Comparison of ENCODE assay signal across 10 cellular contexts in the genomic region with DNA sequence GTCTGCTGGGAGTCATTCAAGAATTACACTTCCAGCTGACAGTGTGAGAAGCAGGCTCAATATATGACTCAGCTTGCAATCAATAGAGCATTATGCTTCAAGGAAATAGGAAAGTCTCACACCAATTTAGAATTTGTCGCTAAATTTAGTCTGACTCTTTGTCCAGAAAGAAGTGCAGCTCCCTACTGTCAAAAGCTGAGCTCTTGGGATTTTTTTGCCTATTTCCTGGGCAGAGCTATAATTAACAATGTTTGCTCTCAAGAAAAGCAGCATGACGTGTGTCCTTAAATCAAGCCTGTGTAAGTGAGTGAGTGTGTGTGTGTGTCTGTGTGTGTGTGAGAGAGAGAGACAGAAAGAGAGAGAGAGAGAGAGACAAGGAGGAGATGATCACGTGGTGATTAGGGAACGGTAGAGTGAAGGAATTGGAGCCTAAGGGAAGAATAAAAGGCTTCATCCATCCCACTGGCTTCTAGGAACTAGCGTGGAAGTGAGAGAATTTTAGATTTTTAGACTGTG. TPM values are rescaled to one million over a fixed set of nuclear protein-coding genes. Genes with fewer than 3 reads are reported as not detected.
DNase-seq lines count a peak whose midpoint lies in the region; ATAC-seq and TF ChIP-seq lines count a peak whose summit lies in the region.
"Had no signal": no experiment of that assay in that cellular context is flagged by ENCODE, and none has a peak within 500 bp of the region (broad histone marks: within the 10 kb centered on the region; RNA-seq: fewer than 3 reads in every experiment).

No MANE protein-coding gene starts in this region.

- H3K4me1 ChIP-seq in mesenchymal stem cell (ENCODE audit: control insufficient read depth, insufficient read depth, low read depth, low read length) (peaks cover 1% of the 10 kb centered on the region), spleen (no peaks in the 10 kb centered on the region)

- TF ChIP-seq CTCF in MCF 10A (IDR thresholded peaks at IDR 0.05; ENCODE audit: unreplicated experiment) (no peak), spleen (IDR thresholded peaks at IDR 0.05 in 8 of 11, conservative IDR thresholded peaks at IDR 0.05 in 3 of 11) (no peak)
- TF ChIP-seq CTCF in activated CD8-positive, alpha-beta T cell treated with anti-CD3 and anti-CD28 coated beads for 36 hours (IDR thresholded peaks at IDR 0.05), result no peak

- no peaks in the 10 kb centered on the region for H3K9me3 Mint-ChIP-seq in MCF 10A (ENCODE audit: unreplicated experiment)
- H3K9me3 Mint-ChIP-seq in activated CD4-positive, alpha-beta T cell treated with anti-CD3 and anti-CD28 coated beads for 36 hours (ENCODE audit: low read depth), result no peaks in the 10 kb centered on the region
- H3K9me3 Mint-ChIP-seq in activated CD8-positive, alpha-beta T cell treated with anti-CD3 and anti-CD28 coated beads for 36 hours, result no peaks in the 10 kb centered on the region
- H3K9me3 Mint-ChIP-seq: activated B cell treated with CpG ODN at 0.5 μM for 24 hours had no signal

- no peaks in the 10 kb centered on the region for H3K36me3 Mint-ChIP-seq in MCF 10A (ENCODE audit: insufficient read depth, unreplicated experiment)
- no peaks in the 10 kb centered on the region for H3K36me3 Mint-ChIP-seq in activated CD4-positive, alpha-beta T cell treated with anti-CD3 and anti-CD28 coated beads for 36 hours (ENCODE audit: low read depth)
- no peaks in the 10 kb centered on the region for H3K36me3 Mint-ChIP-seq in activated CD8-positive, alpha-beta T cell treated with anti-CD3 and anti-CD28 coated beads for 36 hours (ENCODE audit: low read depth)

- H2BK12ac ChIP-seq in mesenchymal stem cell (ENCODE audit: low read length in 2 of 2), result peak overlapping the region in 1 of 2 experiments; percentile 42

- no peak overlapping the region for H3K4ac ChIP-seq in mesenchymal stem cell (ENCODE audit: low read depth in 1 of 2, low read length in 2 of 2)

- TF ChIP-seq POLR2A in spleen (IDR thresholded peaks at IDR 0.05), result no peak

- H2AFZ ChIP-seq in mesenchymal stem cell (ENCODE audit: low read depth, low read length), result peak overlapping the region; percentile 2

- H3K9ac ChIP-seq in mesenchymal stem cell (ENCODE audit: low read length), result no peak overlapping the region

- H2BK15ac ChIP-seq in mesenchymal stem cell (ENCODE audit: low read depth, poor library complexity, severe bottlenecking), result no peak overlapping the region

- peak overlapping the region; percentile 15 for H3K27ac Mint-ChIP-seq in MCF 10A (ENCODE audit: low read depth, unreplicated experiment)
- H3K27ac Mint-ChIP-seq in activated CD4-positive, alpha-beta T cell treated with anti-CD3 and anti-CD28 coated beads for 36 hours, result no peak overlapping the region
- H3K27ac Mint-ChIP-seq in activated CD8-positive, alpha-beta T cell treated with anti-CD3 and anti-CD28 coated beads for 36 hours, result no peak overlapping the region
- H3K27ac Mint-ChIP-seq: activated B cell treated with CpG ODN at 0.5 μM for 24 hours had no signal

- H3K79me1 ChIP-seq in mesenchymal stem cell (replicated peaks; ENCODE audit: low read length, poor library complexity, severe bottlenecking), result no peaks in the 10 kb centered on the region

- H3K4me3 Mint-ChIP-seq in MCF 10A (ENCODE audit: unreplicated experiment), result no peak overlapping the region
- no peak overlapping the region for H3K4me3 Mint-ChIP-seq in activated CD4-positive, alpha-beta T cell treated with anti-CD3 and anti-CD28 coated beads for 36 hours
- no peak overlapping the region for H3K4me3 Mint-ChIP-seq in activated CD8-positive, alpha-beta T cell treated with anti-CD3 and anti-CD28 coated beads for 36 hours
- H3K4me3 Mint-ChIP-seq: activated B cell treated with CpG ODN at 0.5 μM for 24 hours had no signal

- CTCF ChIA-PET in MCF 10A (lab: Yijun Ruan, JAX), result interaction anchor here (1.0 to 1.3 kb wide), 2 partner anchors 20 to 25 kb away, joined by 4 to 5 read pairs; no protein-coding TSS in a partner anchor
- CTCF ChIA-PET in activated CD4-positive, alpha-beta T cell treated with anti-CD3 and anti-CD28 coated beads for 36 hours (lab: Charles Lee), result interaction anchor here (0.6 kb wide), 1 partner anchor 49 kb away, joined by 4 read pairs; no protein-coding TSS in a partner anchor
- CTCF ChIA-PET in activated CD8-positive, alpha-beta T cell treated with anti-CD3 and anti-CD28 coated beads for 36 hours (lab: Charles Lee), result interaction anchor here (0.9 to 1.2 kb wide), 2 partner anchors 9 to 212 kb away, joined by 3 to 5 read pairs; no protein-coding TSS in a partner anchor

- no peak overlapping the region for H3K4me3 ChIP-seq in mesenchymal stem cell (ENCODE audit: insufficient read depth in 1 of 2, low read depth in 1 of 2, low read length in 2 of 2)
- H3K4me3 ChIP-seq in spleen, result no peak overlapping the region
- H3K4me3 ChIP-seq: esophagus squamous epithelium had no signal

- POLR2A ChIA-PET in MCF 10A (lab: Yijun Ruan, JAX), result interaction anchor here (0.6 to 1.6 kb wide), 2 partner anchors 50 to 447 kb away, joined by 4 to 6 read pairs; partner anchors contain the start of gene STAG1
- POLR2A ChIA-PET in activated CD4-positive, alpha-beta T cell treated with anti-CD3 and anti-CD28 coated beads for 36 hours (lab: Charles Lee), result no interaction called here
- POLR2A ChIA-PET in activated CD8-positive, alpha-beta T cell treated with anti-CD3 and anti-CD28 coated beads for 36 hours (lab: Charles Lee), result no interaction called here

- no peak overlapping the region for H3K23ac ChIP-seq in mesenchymal stem cell (ENCODE audit: low read length in 2 of 2)

- H3K27me3 ChIP-seq in mesenchymal stem cell (ENCODE audit: control insufficient read depth in 1 of 2, insufficient read depth in 1 of 2, low read length in 2 of 2) (no peaks in the 10 kb centered on the region), spleen (replicated peaks in 1 of 7) (no peaks in the 10 kb centered on the region)
- H3K27me3 ChIP-seq: esophagus squamous epithelium had no signal

- peaks cover 6% of the 10 kb centered on the region for H3K4me1 Mint-ChIP-seq in MCF 10A (ENCODE audit: insufficient read depth, unreplicated experiment)
- peaks cover 3% of the 10 kb centered on the region for H3K4me1 Mint-ChIP-seq in activated CD4-positive, alpha-beta T cell treated with anti-CD3 and anti-CD28 coated beads for 36 hours
- peaks cover 3% of the 10 kb centered on the region for H3K4me1 Mint-ChIP-seq in activated CD8-positive, alpha-beta T cell treated with anti-CD3 and anti-CD28 coated beads for 36 hours (ENCODE audit: low read depth)
- H3K4me1 Mint-ChIP-seq: activated B cell treated with CpG ODN at 0.5 μM for 24 hours had no signal

- no peak overlapping the region for H3K14ac ChIP-seq in mesenchymal stem cell (ENCODE audit: low read length in 2 of 2)

- no peak overlapping the region for H2AK5ac ChIP-seq in mesenchymal stem cell (ENCODE audit: low read length, severe bottlenecking)

- no peak overlapping the region for H3K4me2 ChIP-seq in mesenchymal stem cell (ENCODE audit: low read length, poor library complexity, severe bottlenecking)

- intact Hi-C loops in MCF 10A (cut with micrococcal nuclease) (no loop called here), spleen (cut with DNase I; ENCODE audit: low total_unique reads) (no loop called here)
- intact Hi-C loops in activated CD4-positive, alpha-beta T cell treated with anti-CD3 and anti-CD28 coated beads for 36 hours (cut with DNase I, micrococcal nuclease), result no loop called here
- intact Hi-C loops in activated CD8-positive, alpha-beta T cell treated with anti-CD3 and anti-CD28 coated beads for 36 hours (cut with micrococcal nuclease), result no loop called here

- H2BK120ac ChIP-seq in mesenchymal stem cell (ENCODE audit: low read depth, low read length), result no peak overlapping the region

- H3K18ac ChIP-seq in mesenchymal stem cell (ENCODE audit: low read depth in 1 of 2, low read length in 2 of 2), result no peak overlapping the region

- H2BK5ac ChIP-seq in mesenchymal stem cell (ENCODE audit: low read depth, low read length, poor library complexity, severe bottlenecking), result no peak overlapping the region

- 11% methylated on average over 4 of the region's 5 CpGs for WGBS in mesenchymal stem cell
- WGBS in spleen, 5 donors, result 26 to 39% (median 38%) methylated on average over 5 of the region's 5 CpGs

- DNase-seq in DMS53 (lab: John Stamatoyannopoulos, UW) (peak; percentile 66), NCI-H1436 (lab: John Stamatoyannopoulos, UW) (peak; percentile 82), MCF 10A (ENCODE audit: unreplicated experiment) (no peak), mesenchymal stem cell (peak; percentile 86), cortex of kidney (lab: John Stamatoyannopoulos, UW) (no peak), spleen (no peak)
- DNase-seq in activated CD4-positive, alpha-beta T cell treated with anti-CD3 and anti-CD28 coated beads for 36 hours, result no peak
- DNase-seq in activated CD8-positive, alpha-beta T cell treated with anti-CD3 and anti-CD28 coated beads for 36 hours, result no peak
- DNase-seq: activated B cell treated with CpG ODN at 0.5 μM for 24 hours, esophagus squamous epithelium had no signal

- no TSS peak for BruUV-seq in MCF 10A (replicated peaks; lab: Mats Ljungman, UMichigan)

- no peaks in the 10 kb centered on the region for H3K27me3 Mint-ChIP-seq in MCF 10A (ENCODE audit: insufficient read depth, unreplicated experiment)
- no peaks in the 10 kb centered on the region for H3K27me3 Mint-ChIP-seq in activated CD4-positive, alpha-beta T cell treated with anti-CD3 and anti-CD28 coated beads for 36 hours
- H3K27me3 Mint-ChIP-seq in activated CD8-positive, alpha-beta T cell treated with anti-CD3 and anti-CD28 coated beads for 36 hours, result no peaks in the 10 kb centered on the region
- H3K27me3 Mint-ChIP-seq: activated B cell treated with CpG ODN at 0.5 μM for 24 hours had no signal

- H3K9me3 ChIP-seq in mesenchymal stem cell (ENCODE audit: control insufficient read depth, low read length) (no peaks in the 10 kb centered on the region), spleen (no peaks in the 10 kb centered on the region)
- H3K9me3 ChIP-seq: esophagus squamous epithelium had no signal

- no peak for ATAC-seq in activated CD4-positive, alpha-beta T cell treated with anti-CD3 and anti-CD28 coated beads for 36 hours
- ATAC-seq in activated CD8-positive, alpha-beta T cell treated with anti-CD3 and anti-CD28 coated beads for 36 hours, result no peak

- H4K8ac ChIP-seq in mesenchymal stem cell (ENCODE audit: low read length), result no peak overlapping the region

- no peak overlapping the region for H3K27ac ChIP-seq in mesenchymal stem cell (ENCODE audit: low read length, poor library complexity, severe bottlenecking)
- no peak overlapping the region for H3K27ac ChIP-seq in spleen

- H3K36me3 ChIP-seq in mesenchymal stem cell (ENCODE audit: control insufficient read depth in 1 of 2, insufficient read depth in 2 of 2, low read depth in 1 of 2, low read length in 2 of 2), result no peaks in the 10 kb centered on the region
- H3K36me3 ChIP-seq in spleen, result no peaks in the 10 kb centered on the region
- H3K36me3 ChIP-seq: esophagus squamous epithelium had no signal

- H4K91ac ChIP-seq in mesenchymal stem cell (ENCODE audit: low read length), result no peak overlapping the region

RNA-seq across cellular contexts. Expression of gene SLC35G2, which starts 16.4 kb away (rescaled TPM):
- 7.6 and 8.5 TPM in 2 replicates for total RNA-seq in MCF 10A (2022)
- 7.1 TPM for polyA plus RNA-seq in mesenchymal stem cell (2013, experiment 1 of 2)
- polyA plus RNA-seq in mesenchymal stem cell (2013, experiment 2 of 2), result 7.6 TPM
- 1 to 10 TPM; 1.7 to 2.0 TPM for total RNA-seq in activated CD4-positive, alpha-beta T cell treated with anti-CD3 and anti-CD28 coated beads for 36 hours
- 1 to 10 TPM; 3.0 TPM for total RNA-seq in activated CD8-positive, alpha-beta T cell treated with anti-CD3 and anti-CD28 coated beads for 36 hours
- 1 to 10 TPM; 2.8 to 7.7 (median 4.1) TPM for total RNA-seq in spleen
- polyA plus RNA-seq in spleen, result 1 to 10 TPM; 1.1 to 2.1 (median 1.6) TPM

RNA-seq across cellular contexts. Expression of gene STAG1, which starts 50.4 kb away (rescaled TPM):
- 29.2 and 34.3 TPM in 2 replicates for total RNA-seq in MCF 10A (2022)
- polyA plus RNA-seq in mesenchymal stem cell (2013, experiment 1 of 2), result 11.0 TPM
- 11.2 TPM for polyA plus RNA-seq in mesenchymal stem cell (2013, experiment 2 of 2)
- total RNA-seq in activated CD4-positive, alpha-beta T cell treated with anti-CD3 and anti-CD28 coated beads for 36 hours, result 10 to 100 TPM; 27.1 to 36.0 TPM
- total RNA-seq in activated CD8-positive, alpha-beta T cell treated with anti-CD3 and anti-CD28 coated beads for 36 hours, result 10 to 100 TPM; 32.5 to 32.8 TPM
- 10 to 100 TPM; 40.0 to 61.6 (median 51.9) TPM for total RNA-seq in spleen
- polyA plus RNA-seq in spleen, result 1 to 10 TPM; 7.2 to 9.2 (median 8.5) TPM

RNA-seq across cellular contexts. Expression of gene NCK1, which starts 59.5 kb away (rescaled TPM):
- total RNA-seq in MCF 10A (2022) (50.4 and 59.4 TPM in 2 replicates), spleen (10 to 100 TPM; 41.9 to 54.7 (median 48.3) TPM)
- polyA plus RNA-seq in mesenchymal stem cell (2013, experiment 1 of 2), result 48.0 TPM
- 47.2 TPM for polyA plus RNA-seq in mesenchymal stem cell (2013, experiment 2 of 2)
- 10 to 100 TPM; 30.4 to 31.9 TPM for total RNA-seq in activated CD4-positive, alpha-beta T cell treated with anti-CD3 and anti-CD28 coated beads for 36 hours
- total RNA-seq in activated CD8-positive, alpha-beta T cell treated with anti-CD3 and anti-CD28 coated beads for 36 hours, result 10 to 100 TPM; 31.9 to 34.7 TPM
- polyA plus RNA-seq in spleen, result 10 to 100 TPM; 12.5 to 21.9 (median 19.5) TPM

Comparison
In these comparisons a context has a peak if more than half of its experiments do, and no peak if none do; other contexts are left out.
1. DNase-seq: peak in DMS53 (single experiment), NCI-H1436 (single experiment) and mesenchymal stem cell (single experiment); none in MCF 10A (single experiment), cortex of kidney (single experiment), activated CD4-positive, alpha-beta T cell treated with anti-CD3 and anti-CD28 coated beads for 36 hours (single experiment), activated CD8-positive, alpha-beta T cell treated with anti-CD3 and anti-CD28 coated beads for 36 hours (single experiment) and spleen (single experiment).